ENCODE assay signal across 16 cellular contexts in genomic region chr2:5932556-5933469, GRCh38.
DNase-seq lines count a peak whose midpoint lies in the region; ATAC-seq and TF ChIP-seq lines count a peak whose summit lies in the region.
"Had no signal": no experiment of that assay in that cellular context is flagged by ENCODE, and none has a peak within 500 bp of the region (broad histone marks: within the 10 kb centered on the region; RNA-seq: fewer than 3 reads in every experiment).

No MANE protein-coding gene starts in this region.

- H2BK120ac ChIP-seq in trophoblast cell (ENCODE audit: insufficient read depth, low read length, poor library complexity): no peak overlapping the region

- H3F3A ChIP-seq in PC-9 (ENCODE audit: insufficient read depth, low read depth): no peaks in the 10 kb centered on the region

- H4K20me1 ChIP-seq in PC-9 (ENCODE audit: insufficient read depth): no peaks in the 10 kb centered on the region
- H4K20me1 ChIP-seq: BLaER1 had no signal

- 39 to 55% (median 47%) methylated on average over 25 of the region's 25 CpGs for WGBS in heart left ventricle, 4 donors
- no CpG with 5 or more reads among the region's 25 CpGs for whole genome bisulfite sequencing in trophoblast cell (ENCODE audit: extremely low coverage, insufficient coverage, insufficient read length)

- TF ChIP-seq CTCF in PC-9 (conservative IDR thresholded peaks at IDR 0.05) (no peak), heart left ventricle (IDR thresholded peaks at IDR 0.05) (peak in 5 of 12 donors; percentile 9 to 37 (median 31))

- H2AFZ ChIP-seq in PC-9 (peak overlapping the region; percentile 39; the same call in 1 of the 2 replicates), trophoblast cell (ENCODE audit: insufficient read depth, low read length, poor library complexity) (no peak overlapping the region)

- no peak for TF ChIP-seq POLR2A in heart left ventricle (IDR thresholded peaks at IDR 0.05)

- no peak overlapping the region for H3K4ac ChIP-seq in trophoblast cell (ENCODE audit: low read depth, low read length)

- H3K4me3 ChIP-seq in PC-9 (no peak overlapping the region), heart left ventricle (peak overlapping the region in 10 of 12 donors; percentile 8 to 51 (median 30)), trophoblast cell (ENCODE audit: low read depth, low read length) (no peak overlapping the region)
- H3K4me3 ChIP-seq: BLaER1, suprapubic skin had no signal

- no peaks in the 10 kb centered on the region for H3K9me2 ChIP-seq in PC-9 (ENCODE audit: insufficient read depth)

- H3K27me3 ChIP-seq in PC-9 (ENCODE audit: insufficient read depth, low read depth): peaks cover 29% of the 10 kb centered on the region
- H3K27me3 ChIP-seq in heart left ventricle: no peaks in the 10 kb centered on the region
- H3K27me3 ChIP-seq in trophoblast cell (ENCODE audit: insufficient read depth, low read length): no peaks in the 10 kb centered on the region
- H3K27me3 ChIP-seq: BLaER1, suprapubic skin had no signal

- intact Hi-C loops in PC-9 (cut with micrococcal nuclease; ENCODE audit: unreplicated experiment) (no loop called here), heart left ventricle (cut with DNase I) (loop anchor here in 1 of 10 donors (10.0 kb wide), 2 partner anchors 422 to 842 kb away; no protein-coding TSS in a partner anchor)

- no peak overlapping the region for H2BK5ac ChIP-seq in trophoblast cell (ENCODE audit: low read depth, low read length, poor library complexity)

- BruUV-seq in PC-9 (replicated peaks; lab: Mats Ljungman, UMichigan): no TSS peak

- no peaks in the 10 kb centered on the region for H3K36me3 ChIP-seq in PC-9 (ENCODE audit: low read depth)
- H3K36me3 ChIP-seq in heart left ventricle: no peaks in the 10 kb centered on the region
- no peaks in the 10 kb centered on the region for H3K36me3 ChIP-seq in trophoblast cell (ENCODE audit: control insufficient read depth in 1 of 2, insufficient read depth in 2 of 2, low read length in 2 of 2)
- H3K36me3 ChIP-seq: BLaER1, suprapubic skin had no signal

- H3K79me1 ChIP-seq in trophoblast cell (ENCODE audit: low read length): peaks cover 5% of the 10 kb centered on the region

- ATAC-seq in heart left ventricle (peak; percentile 92 to 97 (median 96)), GM18517 (IDR thresholded peaks at IDR 0.05; ENCODE audit: unreplicated experiment) (no peak), GM21528 (IDR thresholded peaks at IDR 0.05; ENCODE audit: low FRiP score, unreplicated experiment) (no peak), GM21367 (IDR thresholded peaks at IDR 0.05; ENCODE audit: unreplicated experiment) (no peak), GM19463 (IDR thresholded peaks at IDR 0.05; ENCODE audit: unreplicated experiment) (no peak)
- ATAC-seq: Panc1, sciatic nerve had no signal

- H3K4me1 ChIP-seq in PC-9 (replicated peaks; ENCODE audit: insufficient read depth): no peaks in the 10 kb centered on the region
- H3K4me1 ChIP-seq in heart left ventricle: peaks cover 0 to under 1% (median 0%) of the 10 kb centered on the region in 12 donors
- peaks cover 7 to 8% of the 10 kb centered on the region in 2 experiments for H3K4me1 ChIP-seq in trophoblast cell (ENCODE audit: control insufficient read depth in 1 of 2, insufficient read depth in 2 of 2, low read length in 2 of 2)
- H3K4me1 ChIP-seq: BLaER1, suprapubic skin had no signal

- CTCF ChIA-PET in PC-9 (lab: Charles Lee): no interaction called here

- H2AK5ac ChIP-seq in trophoblast cell (ENCODE audit: low read length): no peak overlapping the region

- POLR2A ChIA-PET in PC-9 (lab: Charles Lee; ENCODE audit: unreplicated experiment): no interaction called here

- H3K18ac ChIP-seq in trophoblast cell (ENCODE audit: low read length): no peak overlapping the region

- H3K4me2 ChIP-seq in PC-9 (no peak overlapping the region), trophoblast cell (ENCODE audit: low read length) (no peak overlapping the region)
- H3K4me2 ChIP-seq: BLaER1 had no signal

- no peak overlapping the region for H4K8ac ChIP-seq in trophoblast cell (ENCODE audit: low read depth, low read length)

- peak overlapping the region; percentile 54 for H2BK12ac ChIP-seq in trophoblast cell (ENCODE audit: low read length)

- H3K23ac ChIP-seq in trophoblast cell (ENCODE audit: low read length): no peak overlapping the region

- H3K14ac ChIP-seq in trophoblast cell (ENCODE audit: low read length): no peak overlapping the region

- H3K79me2 ChIP-seq in PC-9 (ENCODE audit: low read depth) (no peaks in the 10 kb centered on the region), trophoblast cell (ENCODE audit: control insufficient read depth, insufficient read depth, low read length, poor library complexity) (no peaks in the 10 kb centered on the region)

- H3K27ac ChIP-seq in PC-9 (no peak overlapping the region), heart left ventricle (peak overlapping the region in 1 of 12 donors; percentile 11), trophoblast cell (ENCODE audit: low read depth, low read length) (no peak overlapping the region)
- H3K27ac ChIP-seq: BLaER1, suprapubic skin had no signal

- DNase-seq in DMS53 treated with DMSO at 0.1 percent for 48 hours (lab: John Stamatoyannopoulos, UW; ENCODE audit: unreplicated experiment) (peak; percentile 29), PC-9 (no peak), heart left ventricle (peak in 4 of 5 donors; percentile 51 to 79 (median 60)), trophoblast cell (no peak)
- DNase-seq: activated CD4-positive, alpha-beta T cell treated with anti-CD3 and anti-CD28 coated beads, Interleukin-2, amount 50 U/mL, for 48 hours; activated effector memory CD4-positive, alpha-beta T cell treated with Interleukin-2 at 50 U/mL for 16 hours; central memory CD4-positive, alpha-beta T cell; T-helper 9 cell had no signal

- peak overlapping the region; percentile 8 for H4K91ac ChIP-seq in trophoblast cell (ENCODE audit: low read depth, low read length)

- H3K9ac ChIP-seq in trophoblast cell (ENCODE audit: low read length): no peak overlapping the region
- H3K9ac ChIP-seq: BLaER1 had no signal

- no peaks in the 10 kb centered on the region for H3K9me3 ChIP-seq in PC-9 (ENCODE audit: insufficient read depth, low read depth)
- peaks cover 0 to 13% (median 0%) of the 10 kb centered on the region in 12 donors for H3K9me3 ChIP-seq in heart left ventricle
- H3K9me3 ChIP-seq in trophoblast cell (ENCODE audit: insufficient read depth, low read depth, low read length): peaks cover 2% of the 10 kb centered on the region
- H3K9me3 ChIP-seq: suprapubic skin had no signal

- no peak overlapping the region for H4K12ac ChIP-seq in trophoblast cell (ENCODE audit: low read depth, low read length)

Comparison
In these comparisons a context has a peak if more than half of its experiments do, and no peak if none do; other contexts are left out.
1. DNase-seq: peak in DMS53 treated with DMSO at 0.1 percent for 48 hours (single experiment) and heart left ventricle (4 of 5); none in PC-9 (0 of 2) and trophoblast cell (0 of 2).
2. H3K4me3 ChIP-seq: peak in heart left ventricle (10 of 12); none in PC-9 (single experiment) and trophoblast cell (single experiment).
3. ATAC-seq: peak in heart left ventricle (4 of 4); none in GM18517 (single experiment), GM21528 (single experiment), GM21367 (single experiment) and GM19463 (single experiment).